Comparison of ENCODE assay signal across 13 cellular contexts in genomic region chr4:152464030-152464823, GRCh38.
A peak's percentile ranks its signal among the peaks of the same experiment; 100 is the strongest.
DNase-seq lines count a peak whose midpoint lies in the region; ATAC-seq and TF ChIP-seq lines count a peak whose summit lies in the region.
"Had no signal": no experiment of that assay in that cellular context is flagged by ENCODE, and none has a peak within 500 bp of the region (broad histone marks: within the 10 kb centered on the region; RNA-seq: fewer than 3 reads in every experiment).

No MANE protein-coding gene starts in this region.

- peaks cover 20% of the 10 kb centered on the region for H3K36me3 Mint-ChIP-seq in activated CD8-positive, alpha-beta T cell treated with anti-CD3 and anti-CD28 coated beads for 36 hours (ENCODE audit: low read depth)
- H3K36me3 Mint-ChIP-seq in naive thymus-derived CD8-positive, alpha-beta T cell, result peaks cover 5 to 17% (median 5%) of the 10 kb centered on the region in 3 donors

- peaks cover 60% of the 10 kb centered on the region for H3K4me1 ChIP-seq in DOHH2 (ENCODE audit: control insufficient read depth, low read length)
- H3K4me1 ChIP-seq: uterus had no signal

- intact Hi-C loops in activated CD8-positive, alpha-beta T cell treated with anti-CD3 and anti-CD28 coated beads for 36 hours (cut with micrococcal nuclease), result no loop called here

- peaks cover 53% of the 10 kb centered on the region for H3K4me1 Mint-ChIP-seq in activated CD8-positive, alpha-beta T cell treated with anti-CD3 and anti-CD28 coated beads for 36 hours (ENCODE audit: low read depth)
- peaks cover 20 to 72% (median 45%) of the 10 kb centered on the region in 4 donors for H3K4me1 Mint-ChIP-seq in naive thymus-derived CD8-positive, alpha-beta T cell

- H3K9me3 Mint-ChIP-seq in activated CD8-positive, alpha-beta T cell treated with anti-CD3 and anti-CD28 coated beads for 36 hours, result no peaks in the 10 kb centered on the region
- H3K9me3 Mint-ChIP-seq in naive thymus-derived CD8-positive, alpha-beta T cell, result peaks cover 0 to 3% (median 0%) of the 10 kb centered on the region in 9 donors

- peak; percentile 51 for ATAC-seq in activated CD8-positive, alpha-beta T cell treated with anti-CD3 and anti-CD28 coated beads for 36 hours
- ATAC-seq in naive thymus-derived CD8-positive, alpha-beta T cell, result peak in 1 of 2 donors; percentile 38
- ATAC-seq in GM18511 (IDR thresholded peaks at IDR 0.05; ENCODE audit: unreplicated experiment), result no peak
- ATAC-seq in GM19455 (IDR thresholded peaks at IDR 0.05; ENCODE audit: unreplicated experiment), result no peak
- ATAC-seq: sciatic nerve had no signal

- peaks cover 22% of the 10 kb centered on the region; the same call in 1 of the 2 replicates for H4K20me1 ChIP-seq in DOHH2 (ENCODE audit: control insufficient read depth, insufficient read depth, low read depth, low read length)

- H3K9me2 ChIP-seq in DOHH2 (replicated peaks; ENCODE audit: control insufficient read depth, low read length), result no peaks in the 10 kb centered on the region

- peak overlapping the region; percentile 33 for H3K4me3 Mint-ChIP-seq in activated CD8-positive, alpha-beta T cell treated with anti-CD3 and anti-CD28 coated beads for 36 hours
- H3K4me3 Mint-ChIP-seq in naive thymus-derived CD8-positive, alpha-beta T cell, result peak overlapping the region in 9 of 10 donors; percentile 8 to 74 (median 39)

- no peaks in the 10 kb centered on the region for H3K27me3 Mint-ChIP-seq in activated CD8-positive, alpha-beta T cell treated with anti-CD3 and anti-CD28 coated beads for 36 hours
- no peaks in the 10 kb centered on the region for H3K27me3 Mint-ChIP-seq in naive thymus-derived CD8-positive, alpha-beta T cell

- TF ChIP-seq POLR2A in NB4 (IDR thresholded peaks at IDR 0.05; ENCODE audit: extremely low read depth, insufficient read length), result no peak

- H3K36me3 ChIP-seq in DOHH2 (ENCODE audit: control insufficient read depth, low read length), result no peaks in the 10 kb centered on the region
- H3K36me3 ChIP-seq: uterus had no signal

- peaks cover 83% of the 10 kb centered on the region for H3K79me2 ChIP-seq in DOHH2 (ENCODE audit: control insufficient read depth, low read length)

- no peak for TF ChIP-seq CTCF in DOHH2 (IDR thresholded peaks at IDR 0.05; ENCODE audit: low read depth, low read length, poor library complexity, severe bottlenecking)
- no peak for TF ChIP-seq CTCF in NB4 (IDR thresholded peaks at IDR 0.05; ENCODE audit: low read depth, low read length)
- TF ChIP-seq CTCF in activated CD8-positive, alpha-beta T cell treated with anti-CD3 and anti-CD28 coated beads for 36 hours (IDR thresholded peaks at IDR 0.05), result no peak

- CTCF ChIA-PET in activated CD8-positive, alpha-beta T cell treated with anti-CD3 and anti-CD28 coated beads for 36 hours (lab: Charles Lee), result interaction anchor here (0.7 to 2.6 kb wide), 4 partner anchors 17 to 174 kb away, joined by 3 to 7 read pairs (median 5); no protein-coding TSS in a partner anchor

- POLR2A ChIA-PET in activated CD8-positive, alpha-beta T cell treated with anti-CD3 and anti-CD28 coated beads for 36 hours (lab: Charles Lee), result interaction anchor here (0.8 kb wide), 1 partner anchor 794 kb away, joined by 3 read pairs; no protein-coding TSS in a partner anchor
- POLR2A ChIA-PET in naive thymus-derived CD8-positive, alpha-beta T cell (lab: Charles Lee), result interaction anchor here (1.3 kb wide), 1 partner anchor 72 kb away, joined by 4 read pairs; the partner anchor contains the start of gene FBXW7

- peaks cover 9% of the 10 kb centered on the region for H3F3A ChIP-seq in DOHH2 (ENCODE audit: control insufficient read depth, insufficient read depth)

- peak overlapping the region; percentile 30 for H3K27ac ChIP-seq in DOHH2 (ENCODE audit: low read depth, low read length)
- H3K27ac ChIP-seq: uterus had no signal

- peak overlapping the region; percentile 79 for H3K27ac Mint-ChIP-seq in activated CD8-positive, alpha-beta T cell treated with anti-CD3 and anti-CD28 coated beads for 36 hours
- H3K27ac Mint-ChIP-seq in naive thymus-derived CD8-positive, alpha-beta T cell, result peak overlapping the region in 8 of 10 donors; percentile 1 to 85 (median 48)

- H3K4me3 ChIP-seq in DOHH2 (ENCODE audit: low read length) (peak overlapping the region; percentile 27; the same call in 1 of the 2 replicates), NB4 (ENCODE audit: low read depth, low read length) (no peak overlapping the region)
- H3K4me3 ChIP-seq: uterus had no signal

- DNase-seq in NB4 (ENCODE audit: low read depth) (peak; percentile 48), EL (no peak), occipital lobe (lab: John Stamatoyannopoulos, UW) (no peak)
- DNase-seq in activated CD8-positive, alpha-beta T cell treated with anti-CD3 and anti-CD28 coated beads for 36 hours, result no peak
- no peak for DNase-seq in naive thymus-derived CD8-positive, alpha-beta T cell
- DNase-seq: activated CD4-positive, CD25-positive, alpha-beta regulatory T cell treated with anti-CD3 and anti-CD28 coated beads, Interleukin-2, amount 50 U/mL, for 72 hours; amygdala; NCI-H146; uterus had no signal

- H3K9me3 ChIP-seq in DOHH2 (ENCODE audit: control insufficient read depth, insufficient read depth, low read length), result no peaks in the 10 kb centered on the region
- H3K9me3 ChIP-seq: uterus had no signal

- H3K4me2 ChIP-seq in DOHH2 (ENCODE audit: low read length), result peak overlapping the region; percentile 59

- H3K27me3 ChIP-seq in DOHH2 (ENCODE audit: control insufficient read depth, low read length), result no peaks in the 10 kb centered on the region
- H3K27me3 ChIP-seq: uterus had no signal
